ENCODE assay signal across 12 cellular contexts in genomic region chr17:77481476-77482374, GRCh38.
DNase-seq lines count a peak whose midpoint lies in the region; ATAC-seq, FAIRE-seq and TF ChIP-seq lines count a peak whose summit lies in the region.
"Had no signal": no experiment of that assay in that cellular context is flagged by ENCODE, and none has a peak within 500 bp of the region (broad histone marks: within the 10 kb centered on the region; RNA-seq: fewer than 3 reads in every experiment).

No MANE protein-coding gene starts in this region.

- H3K23ac ChIP-seq in mesenchymal stem cell (ENCODE audit: low read length in 2 of 2) = no peak overlapping the region

- no peak overlapping the region for H3K4ac ChIP-seq in mesenchymal stem cell (ENCODE audit: low read depth in 1 of 2, low read length in 2 of 2)

- no peak overlapping the region for H3K4me3 Mint-ChIP-seq in activated naive CD8-positive, alpha-beta T cell
- no peak overlapping the region for H3K4me3 Mint-ChIP-seq in activated naive CD8-positive, alpha-beta T cell treated with anti-CD3 and anti-CD28 coated beads, Interleukin-2, amount 50 U/mL, for 24 hours
- peak overlapping the region; percentile 45 for H3K4me3 Mint-ChIP-seq in T-helper 17 cell
- H3K4me3 Mint-ChIP-seq: central memory CD8-positive, alpha-beta T cell had no signal

- no peak overlapping the region for H3K9ac ChIP-seq in mesenchymal stem cell (ENCODE audit: low read length)
- no peak overlapping the region for H3K9ac ChIP-seq in stomach smooth muscle (ENCODE audit: low read length in 2 of 2)

- H2BK5ac ChIP-seq in mesenchymal stem cell (ENCODE audit: low read depth, low read length, poor library complexity, severe bottlenecking) = no peak overlapping the region

- H3K4me2 ChIP-seq in mesenchymal stem cell (ENCODE audit: low read length, poor library complexity, severe bottlenecking) = no peak overlapping the region

- H3K9me3 Mint-ChIP-seq in activated naive CD8-positive, alpha-beta T cell (ENCODE audit: low read depth) = no peaks in the 10 kb centered on the region
- no peaks in the 10 kb centered on the region for H3K9me3 Mint-ChIP-seq in activated naive CD8-positive, alpha-beta T cell treated with anti-CD3 and anti-CD28 coated beads, Interleukin-2, amount 50 U/mL, for 24 hours
- H3K9me3 Mint-ChIP-seq: central memory CD8-positive, alpha-beta T cell had no signal

- DNase-seq in activated naive CD8-positive, alpha-beta T cell treated with anti-CD3 and anti-CD28 coated beads, Interleukin-2, amount 50 U/mL, for 24 hours = no peak
- no peak for DNase-seq in T-helper 17 cell
- no peak for DNase-seq in mesenchymal stem cell
- no peak for DNase-seq in GM12891 (ENCODE audit: insufficient read length, low spot score)
- DNase-seq in iPS-NIHi7 (ENCODE audit: extremely low spot score) = no peak
- DNase-seq in NCI-H128 (lab: John Stamatoyannopoulos, UW; ENCODE audit: unreplicated experiment) = no peak
- DNase-seq: activated CD8-positive, alpha-beta memory T cell treated with anti-CD3 and anti-CD28 coated beads for 24 hours; NCI-H1930; NCI-H524 treated with DMSO at 0.1 percent for 48 hours had no signal

- no peak overlapping the region for H2AK5ac ChIP-seq in mesenchymal stem cell (ENCODE audit: low read length, severe bottlenecking)

- ATAC-seq in activated naive CD8-positive, alpha-beta T cell treated with anti-CD3 and anti-CD28 coated beads, Interleukin-2, amount 50 U/mL, for 24 hours = no peak
- no peak for ATAC-seq in T-helper 17 cell

- no peak overlapping the region for H3K4me3 ChIP-seq in mesenchymal stem cell (ENCODE audit: insufficient read depth in 1 of 2, low read depth in 1 of 2, low read length in 2 of 2)
- H3K4me3 ChIP-seq in stomach smooth muscle (ENCODE audit: low read length in 2 of 2) = no peak overlapping the region

- H3K18ac ChIP-seq in mesenchymal stem cell (ENCODE audit: low read depth in 1 of 2, low read length in 2 of 2) = peak overlapping the region in 1 of 2 experiments; percentile 70

- H2BK15ac ChIP-seq in mesenchymal stem cell (ENCODE audit: low read depth, poor library complexity, severe bottlenecking) = peak overlapping the region; percentile 21

- no peak overlapping the region for H3K14ac ChIP-seq in mesenchymal stem cell (ENCODE audit: low read length in 2 of 2)

- H3K9me3 ChIP-seq in T-helper 17 cell (ENCODE audit: control insufficient read depth, low read length, poor library complexity, severe bottlenecking) (no peaks in the 10 kb centered on the region), mesenchymal stem cell (ENCODE audit: control insufficient read depth, low read length) (no peaks in the 10 kb centered on the region), stomach smooth muscle (ENCODE audit: control insufficient read depth in 2 of 2, low read length in 2 of 2) (no peaks in the 10 kb centered on the region)

- peaks cover 35 to 47% of the 10 kb centered on the region in 2 experiments for H3K36me3 ChIP-seq in mesenchymal stem cell (ENCODE audit: control insufficient read depth in 1 of 2, insufficient read depth in 2 of 2, low read depth in 1 of 2, low read length in 2 of 2)
- H3K36me3 ChIP-seq in stomach smooth muscle (ENCODE audit: control insufficient read depth in 2 of 2, insufficient read depth in 2 of 2, low read length in 2 of 2) = peaks cover 13 to 18% of the 10 kb centered on the region in 2 donors

- H2AFZ ChIP-seq in mesenchymal stem cell (ENCODE audit: low read depth, low read length) = no peak overlapping the region

- FAIRE-seq in GM12891 (lab: Jason Lieb, UNC) = no peak

- WGBS in mesenchymal stem cell = 96% methylated on average over 35 of the region's 35 CpGs

- no peak overlapping the region for H2BK120ac ChIP-seq in mesenchymal stem cell (ENCODE audit: low read depth, low read length)

- H3K4me1 ChIP-seq in mesenchymal stem cell (ENCODE audit: control insufficient read depth, insufficient read depth, low read depth, low read length) = peaks cover 47% of the 10 kb centered on the region
- H3K4me1 ChIP-seq in stomach smooth muscle (ENCODE audit: control insufficient read depth, insufficient read depth, low read length) = peaks cover 71% of the 10 kb centered on the region

- H3K27ac ChIP-seq in mesenchymal stem cell (ENCODE audit: low read length, poor library complexity, severe bottlenecking) (no peak overlapping the region), stomach smooth muscle (ENCODE audit: low read length) (peak overlapping the region; percentile 73)

- H4K91ac ChIP-seq in mesenchymal stem cell (ENCODE audit: low read length) = peak overlapping the region; percentile 27

- no peaks in the 10 kb centered on the region for H3K27me3 ChIP-seq in mesenchymal stem cell (ENCODE audit: control insufficient read depth in 1 of 2, insufficient read depth in 1 of 2, low read length in 2 of 2)
- H3K27me3 ChIP-seq in stomach smooth muscle (ENCODE audit: control insufficient read depth in 1 of 2, insufficient read depth in 2 of 2, low read length in 2 of 2) = no peaks in the 10 kb centered on the region

- H3K27ac Mint-ChIP-seq in activated naive CD8-positive, alpha-beta T cell = peak overlapping the region; percentile 76
- H3K27ac Mint-ChIP-seq in activated naive CD8-positive, alpha-beta T cell treated with anti-CD3 and anti-CD28 coated beads, Interleukin-2, amount 50 U/mL, for 24 hours = no peak overlapping the region
- no peak overlapping the region for H3K27ac Mint-ChIP-seq in T-helper 17 cell

- H3K27me3 Mint-ChIP-seq in activated naive CD8-positive, alpha-beta T cell = no peaks in the 10 kb centered on the region
- H3K27me3 Mint-ChIP-seq in activated naive CD8-positive, alpha-beta T cell treated with anti-CD3 and anti-CD28 coated beads, Interleukin-2, amount 50 U/mL, for 24 hours = no peaks in the 10 kb centered on the region
- no peaks in the 10 kb centered on the region for H3K27me3 Mint-ChIP-seq in T-helper 17 cell
- H3K27me3 Mint-ChIP-seq: central memory CD8-positive, alpha-beta T cell had no signal

- peaks cover 26% of the 10 kb centered on the region for H3K79me1 ChIP-seq in mesenchymal stem cell (replicated peaks; ENCODE audit: low read length, poor library complexity, severe bottlenecking)

- peaks cover 3% of the 10 kb centered on the region for H3K36me3 Mint-ChIP-seq in activated naive CD8-positive, alpha-beta T cell
- H3K36me3 Mint-ChIP-seq in activated naive CD8-positive, alpha-beta T cell treated with anti-CD3 and anti-CD28 coated beads, Interleukin-2, amount 50 U/mL, for 24 hours (ENCODE audit: low read depth) = peaks cover 28% of the 10 kb centered on the region
- H3K36me3 Mint-ChIP-seq in T-helper 17 cell (ENCODE audit: low read depth) = peaks cover 6% of the 10 kb centered on the region

- peak overlapping the region in 1 of 2 experiments; percentile 45 for H2BK12ac ChIP-seq in mesenchymal stem cell (ENCODE audit: low read length in 2 of 2)

- TF ChIP-seq POLR2A in GM12891 (IDR thresholded peaks at IDR 0.05; ENCODE audit: low read depth, low read length) = no peak

- H3K4me1 Mint-ChIP-seq in activated naive CD8-positive, alpha-beta T cell (ENCODE audit: low read depth) = peaks cover 39% of the 10 kb centered on the region
- H3K4me1 Mint-ChIP-seq in activated naive CD8-positive, alpha-beta T cell treated with anti-CD3 and anti-CD28 coated beads, Interleukin-2, amount 50 U/mL, for 24 hours = peaks cover 38% of the 10 kb centered on the region
- peaks cover 30% of the 10 kb centered on the region for H3K4me1 Mint-ChIP-seq in T-helper 17 cell

- H4K8ac ChIP-seq in mesenchymal stem cell (ENCODE audit: low read length) = no peak overlapping the region

TF ChIP-seq in GM12891, 5 proteins besides CTCF, POLR2A, EP300 and RAD21:
- no peak for TF ChIP-seq POU2F2 (IDR thresholded peaks at IDR 0.05; ENCODE audit: low read depth, low read length)
